29 cellular contexts compared by ENCODE assay signal in the genomic region with DNA sequence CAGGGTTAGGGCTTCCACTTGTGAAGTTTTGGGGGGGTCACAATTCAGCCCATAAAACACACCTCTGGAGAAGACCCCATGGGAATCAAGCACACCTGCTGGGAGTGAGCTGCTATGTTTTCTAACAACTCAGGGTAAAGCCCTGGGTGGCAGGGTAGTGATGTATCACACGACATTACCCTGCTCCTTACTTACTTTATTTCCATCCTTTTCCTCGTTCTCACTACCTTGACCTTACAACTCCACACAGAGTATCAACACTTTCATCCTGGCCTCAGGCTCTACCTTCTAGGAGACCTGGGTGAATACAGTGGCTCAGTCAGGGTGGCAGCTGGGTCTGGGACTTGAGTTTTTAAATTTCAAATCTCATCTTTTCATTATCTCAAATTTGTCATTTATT.
DNase-seq lines count a peak whose midpoint lies in the region; ATAC-seq and TF ChIP-seq lines count a peak whose summit lies in the region.
"Had no signal": no experiment of that assay in that cellular context is flagged by ENCODE, and none has a peak within 500 bp of the region (broad histone marks: within the 10 kb centered on the region; RNA-seq: fewer than 3 reads in every experiment).

No MANE protein-coding gene starts in this region.

- H3K4me3 ChIP-seq in BE2C (ENCODE audit: low read depth, low read length), result no peak overlapping the region
- no peak overlapping the region for H3K4me3 ChIP-seq in CD8-positive, alpha-beta T cell (ENCODE audit: low read depth, low read length)
- H3K4me3 ChIP-seq: A549; BLaER1; BLaER1 treated with 17β-estradiol and CSF1 and Interleukin-3, amounts not matched to agents 10 nM and 100 nM had no signal

- H3K36me3 Mint-ChIP-seq in nephron progenitor cell (ENCODE audit: low read depth), result peaks cover 20% of the 10 kb centered on the region
- no peaks in the 10 kb centered on the region for H3K36me3 Mint-ChIP-seq in CD8-positive, alpha-beta T cell
- H3K36me3 Mint-ChIP-seq: CD14-positive monocyte; CD4-positive, alpha-beta memory T cell; CD4-positive, CD25-positive, alpha-beta regulatory T cell; CD8-positive, alpha-beta memory T cell had no signal

- H3K4me1 ChIP-seq in BE2C, result peaks cover 13% of the 10 kb centered on the region
- no peaks in the 10 kb centered on the region for H3K4me1 ChIP-seq in CD8-positive, alpha-beta T cell (ENCODE audit: insufficient read depth, low read length)
- H3K4me1 ChIP-seq: A549; BLaER1; BLaER1 treated with 17β-estradiol and CSF1 and Interleukin-3, amounts not matched to agents 10 nM and 100 nM; Caco-2 had no signal

- intact Hi-C loops in CD8-positive, alpha-beta T cell (cut with DNase I, micrococcal nuclease), result no loop called here

- peaks cover 6% of the 10 kb centered on the region; the same call in 1 of the 2 replicates for H3K27me3 ChIP-seq in BE2C
- H3K27me3 ChIP-seq in CD8-positive, alpha-beta T cell (ENCODE audit: insufficient read depth, low read length), result no peaks in the 10 kb centered on the region
- H3K27me3 ChIP-seq: BLaER1; BLaER1 treated with 17β-estradiol and CSF1 and Interleukin-3, amounts not matched to agents 10 nM and 100 nM had no signal

- CTCF ChIA-PET in CD8-positive, alpha-beta T cell (lab: Charles Lee), result no interaction called here

- POLR2A ChIA-PET in CD8-positive, alpha-beta T cell (lab: Charles Lee), result no interaction called here

- H3K9me3 Mint-ChIP-seq in nephron progenitor cell, result peaks cover 29% of the 10 kb centered on the region
- no peaks in the 10 kb centered on the region for H3K9me3 Mint-ChIP-seq in CD8-positive, alpha-beta T cell
- H3K9me3 Mint-ChIP-seq: CD4-positive, alpha-beta T cell; CD8-positive, alpha-beta memory T cell had no signal

- ATAC-seq in GM19023 (IDR thresholded peaks at IDR 0.05; ENCODE audit: unreplicated experiment), result no peak
- ATAC-seq in CD8-positive, alpha-beta T cell, result no peak
- ATAC-seq: A549 had no signal

- TF ChIP-seq CTCF in BE2C (IDR thresholded peaks at IDR 0.05; ENCODE audit: low read depth, low read length), result no peak
- TF ChIP-seq CTCF in nephron progenitor cell (IDR thresholded peaks at IDR 0.05), result no peak
- TF ChIP-seq CTCF in CD8-positive, alpha-beta T cell (IDR thresholded peaks at IDR 0.05), result no peak

- no peaks in the 10 kb centered on the region for H3K36me3 ChIP-seq in BE2C
- no peaks in the 10 kb centered on the region for H3K36me3 ChIP-seq in CD8-positive, alpha-beta T cell (ENCODE audit: insufficient read depth, low read length)
- H3K36me3 ChIP-seq: BLaER1; BLaER1 treated with 17β-estradiol and CSF1 and Interleukin-3, amounts not matched to agents 10 nM and 100 nM had no signal

- peaks cover 10% of the 10 kb centered on the region for H3K4me1 Mint-ChIP-seq in nephron progenitor cell
- no peaks in the 10 kb centered on the region for H3K4me1 Mint-ChIP-seq in CD8-positive, alpha-beta T cell (ENCODE audit: low read depth)
- H3K4me1 Mint-ChIP-seq: B cell; CD14-positive monocyte; CD4-positive, alpha-beta memory T cell; CD4-positive, CD25-positive, alpha-beta regulatory T cell; CD8-positive, alpha-beta memory T cell had no signal

- H3K27ac ChIP-seq in CD8-positive, alpha-beta T cell (ENCODE audit: low read depth, low read length), result no peak overlapping the region
- H3K27ac ChIP-seq: 22Rv1; A549; BLaER1; BLaER1 treated with 17β-estradiol and CSF1 and Interleukin-3, amounts not matched to agents 10 nM and 100 nM; C4-2B had no signal

- H3K27me3 Mint-ChIP-seq in nephron progenitor cell (ENCODE audit: low read depth, poor library complexity), result no peaks in the 10 kb centered on the region
- H3K27me3 Mint-ChIP-seq in CD8-positive, alpha-beta T cell (ENCODE audit: low read depth), result no peaks in the 10 kb centered on the region
- H3K27me3 Mint-ChIP-seq: CD4-positive, alpha-beta memory T cell; CD4-positive, alpha-beta T cell; CD4-positive, CD25-positive, alpha-beta regulatory T cell had no signal

- DNase-seq in BE2C (peak; percentile 95), nephron progenitor cell (no peak)
- DNase-seq in CD8-positive, alpha-beta T cell, result no peak
- DNase-seq: 8988T; ACHN; AML-193; C1 segment of cervical spinal cord; Caco-2; Calu3; CD4-positive, alpha-beta memory T cell; CD4-positive, alpha-beta T cell; CD4-positive, CD25-positive, alpha-beta regulatory T cell; CD8-positive, alpha-beta memory T cell; COR-L47; DMS 273 treated with DMSO at 0.1 percent for 48 hours; DMS153; DMS53; DMS79; DMS79 treated with DMSO at 0.1 percent for 48 hours; DND-41; EL had no signal

- H3K4me3 Mint-ChIP-seq in nephron progenitor cell, result no peak overlapping the region
- no peak overlapping the region for H3K4me3 Mint-ChIP-seq in CD8-positive, alpha-beta T cell
- H3K4me3 Mint-ChIP-seq: B cell; CD14-positive monocyte; CD4-positive, alpha-beta memory T cell; CD4-positive, alpha-beta T cell; CD4-positive, CD25-positive, alpha-beta regulatory T cell; CD8-positive, alpha-beta memory T cell had no signal

- H3K27ac Mint-ChIP-seq in nephron progenitor cell, result peak overlapping the region; percentile 77
- H3K27ac Mint-ChIP-seq in CD8-positive, alpha-beta T cell, result no peak overlapping the region
- H3K27ac Mint-ChIP-seq: B cell; CD14-positive monocyte; CD4-positive, alpha-beta memory T cell; CD4-positive, alpha-beta T cell; CD4-positive, CD25-positive, alpha-beta regulatory T cell; CD8-positive, alpha-beta memory T cell had no signal

- H3K9me3 ChIP-seq in BE2C, result peaks cover 32% of the 10 kb centered on the region
- no peaks in the 10 kb centered on the region for H3K9me3 ChIP-seq in CD8-positive, alpha-beta T cell (ENCODE audit: low read length)
- H3K9me3 ChIP-seq: BLaER1; BLaER1 treated with 17β-estradiol and CSF1 and Interleukin-3, amounts not matched to agents 10 nM and 100 nM had no signal
